In genomic region chr5:132814441-132815294, GRCh38 we compare ENCODE assay signal across 10 cellular contexts. TPM values are rescaled to one million over a fixed set of nuclear protein-coding genes. Genes with fewer than 3 reads are reported as not detected.
DNase-seq lines count a peak whose midpoint lies in the region; ATAC-seq and TF ChIP-seq lines count a peak whose summit lies in the region.
"Had no signal": no experiment of that assay in that cellular context is flagged by ENCODE, and none has a peak within 500 bp of the region (broad histone marks: within the 10 kb centered on the region; RNA-seq: fewer than 3 reads in every experiment).

No MANE protein-coding gene starts in this region.

- H3K9me3 ChIP-seq in iPS-15b (ENCODE audit: control insufficient read depth, insufficient read depth, low read length): peaks cover 7% of the 10 kb centered on the region
- H3K9me3 ChIP-seq in prostate gland: no peaks in the 10 kb centered on the region

- BruUV-seq in Calu3 (replicated peaks; lab: Mats Ljungman, UMichigan): no TSS peak

- H3K27ac Mint-ChIP-seq in Calu3 (ENCODE audit: unreplicated experiment): no peak overlapping the region
- H3K27ac Mint-ChIP-seq in activated CD4-positive, alpha-beta memory T cell treated with anti-CD3 and anti-CD28 coated beads, Interleukin-2, amount 10 ng/mL, durations not matched to agents 7 days and 5 days: no peak overlapping the region

- 73% methylated on average over 55 of the region's 92 CpGs for WGBS in prostate gland

- TF ChIP-seq CTCF in Calu3 (IDR thresholded peaks at IDR 0.05; ENCODE audit: unreplicated experiment) (no peak), prostate gland (IDR thresholded peaks at IDR 0.05) (no peak)

- H3K4me1 Mint-ChIP-seq in Calu3 (ENCODE audit: low read depth, unreplicated experiment): peaks cover 15% of the 10 kb centered on the region
- H3K4me1 Mint-ChIP-seq in activated CD4-positive, alpha-beta memory T cell treated with anti-CD3 and anti-CD28 coated beads, Interleukin-2, amount 10 ng/mL, durations not matched to agents 7 days and 5 days: peaks cover 16% of the 10 kb centered on the region

- H3K9ac ChIP-seq in iPS-15b (ENCODE audit: low read depth, low read length): no peak overlapping the region

- H3K36me3 Mint-ChIP-seq in Calu3 (ENCODE audit: insufficient read depth, unreplicated experiment): peaks cover 11% of the 10 kb centered on the region
- no peaks in the 10 kb centered on the region for H3K36me3 Mint-ChIP-seq in activated CD4-positive, alpha-beta memory T cell treated with anti-CD3 and anti-CD28 coated beads, Interleukin-2, amount 10 ng/mL, durations not matched to agents 7 days and 5 days (ENCODE audit: low read depth)

- H3K36me3 ChIP-seq in iPS-15b (ENCODE audit: control insufficient read depth, insufficient read depth, low read length) (no peaks in the 10 kb centered on the region), prostate gland (no peaks in the 10 kb centered on the region)

- POLR2A ChIA-PET in activated CD4-positive, alpha-beta memory T cell treated with anti-CD3 and anti-CD28 coated beads, Interleukin-2, amount 10 ng/mL, durations not matched to agents 7 days and 5 days (lab: Charles Lee): interaction anchor here (1.1 to 1.4 kb wide), 2 partner anchors 9 to 67 kb away, joined by 3 to 4 read pairs; partner anchors contain the start of gene CCNI2

- H3K4me1 ChIP-seq in iPS-15b (ENCODE audit: control insufficient read depth, insufficient read depth, low read length) (no peaks in the 10 kb centered on the region), prostate gland (replicated peaks) (peaks cover 1% of the 10 kb centered on the region)

- no peaks in the 10 kb centered on the region for H3K9me3 Mint-ChIP-seq in Calu3 (ENCODE audit: low read depth, unreplicated experiment)
- no peaks in the 10 kb centered on the region for H3K9me3 Mint-ChIP-seq in activated CD4-positive, alpha-beta memory T cell treated with anti-CD3 and anti-CD28 coated beads, Interleukin-2, amount 10 ng/mL, durations not matched to agents 7 days and 5 days

- H3K27me3 ChIP-seq in iPS-15b (ENCODE audit: control insufficient read depth, insufficient read depth, low read length): peaks cover 70% of the 10 kb centered on the region
- H3K27me3 ChIP-seq in prostate gland (replicated peaks; ENCODE audit: insufficient read depth): no peaks in the 10 kb centered on the region

- H3K27ac ChIP-seq in prostate gland: peak overlapping the region; percentile 70 to 71

- DNase-seq in Calu3 (no peak), prostate gland (ENCODE audit: low spot score) (no peak), HT-29 (ENCODE audit: low spot score) (no peak)
- no peak for DNase-seq in activated CD4-positive, alpha-beta memory T cell treated with anti-CD3 and anti-CD28 coated beads, Interleukin-2, amount 10 ng/mL, durations not matched to agents 7 days and 5 days
- DNase-seq: activated effector memory CD4-positive, alpha-beta T cell treated with Interleukin-2 at 50 U/mL for 16 hours had no signal

- no peak for ATAC-seq in HG03565 (IDR thresholded peaks at IDR 0.05; ENCODE audit: unreplicated experiment)
- no peak for ATAC-seq in HG03095 (IDR thresholded peaks at IDR 0.05; ENCODE audit: unreplicated experiment)
- ATAC-seq in GM19324 (IDR thresholded peaks at IDR 0.05; ENCODE audit: low FRiP score, unreplicated experiment): no peak

- TF ChIP-seq POLR2A in prostate gland (IDR thresholded peaks at IDR 0.05): no peak

- CTCF ChIA-PET in Calu3 (lab: Charles Lee): no interaction called here
- CTCF ChIA-PET in activated CD4-positive, alpha-beta memory T cell treated with anti-CD3 and anti-CD28 coated beads, Interleukin-2, amount 10 ng/mL, durations not matched to agents 7 days and 5 days (lab: Charles Lee): interaction anchor here (1.4 to 5.5 kb wide), 2 partner anchors 14 to 288 kb away, joined by 9 to 36 read pairs; partner anchors contain the start of gene SHROOM1

- H3K4me3 Mint-ChIP-seq in Calu3 (ENCODE audit: low read depth, unreplicated experiment): peak overlapping the region; percentile 26
- H3K4me3 Mint-ChIP-seq in activated CD4-positive, alpha-beta memory T cell treated with anti-CD3 and anti-CD28 coated beads, Interleukin-2, amount 10 ng/mL, durations not matched to agents 7 days and 5 days: peak overlapping the region; percentile 38

- H3K27me3 Mint-ChIP-seq in Calu3 (ENCODE audit: unreplicated experiment): no peaks in the 10 kb centered on the region
- H3K27me3 Mint-ChIP-seq in activated CD4-positive, alpha-beta memory T cell treated with anti-CD3 and anti-CD28 coated beads, Interleukin-2, amount 10 ng/mL, durations not matched to agents 7 days and 5 days: peaks cover 50% of the 10 kb centered on the region

- intact Hi-C loops in Calu3 (cut with micrococcal nuclease; ENCODE audit: unreplicated experiment) (no loop called here), prostate gland (cut with DNase I) (no loop called here)

- H3K4me3 ChIP-seq in iPS-15b (ENCODE audit: low read depth, low read length): peak overlapping the region; percentile 39
- H3K4me3 ChIP-seq in prostate gland: peak overlapping the region; percentile 37 to 55

RNA-seq across cellular contexts. Expression of gene SOWAHA, which starts 1.6 kb away (rescaled TPM):
- total RNA-seq in Calu3 (2022) (0.78 and 0.88 TPM in 2 replicates), prostate gland (10 to 100 TPM in 1 of 2 donors, 1 to 10 TPM in 1; 4.1 to 16.7 TPM)
- not detected for total RNA-seq in activated CD4-positive, alpha-beta memory T cell treated with anti-CD3 and anti-CD28 coated beads, Interleukin-2, amount 10 ng/mL, durations not matched to agents 7 days and 5 days
- 2.9 and 4.6 TPM in 2 replicates for total RNA-seq in HT-29 (2014; rRNA removed; shearing (Covaris generic))
- total RNA-seq: HT1080 had no signal

RNA-seq across cellular contexts. Expression of gene SHROOM1, which starts 15.8 kb away (rescaled TPM):
- total RNA-seq in Calu3 (2022) (24.5 and 27.0 TPM in 2 replicates), prostate gland (100 to 1,000 TPM in 1 of 2 donors, 10 to 100 TPM in 1; 62.1 to 364 TPM)
- 1 to 10 TPM; 2.5 to 2.7 TPM for total RNA-seq in activated CD4-positive, alpha-beta memory T cell treated with anti-CD3 and anti-CD28 coated beads, Interleukin-2, amount 10 ng/mL, durations not matched to agents 7 days and 5 days
- 48.0 and 61.2 TPM in 2 replicates for total RNA-seq in HT-29 (2014; rRNA removed; shearing (Covaris generic))

RNA-seq across cellular contexts. Expression of gene SEPTIN8, which starts 37.6 kb away (rescaled TPM):
- 40.4 and 48.5 TPM in 2 replicates for total RNA-seq in Calu3 (2022)
- total RNA-seq in activated CD4-positive, alpha-beta memory T cell treated with anti-CD3 and anti-CD28 coated beads, Interleukin-2, amount 10 ng/mL, durations not matched to agents 7 days and 5 days: 10 to 100 TPM; 29.7 to 31.8 TPM
- 10 to 100 TPM; 27.7 to 38.5 TPM for total RNA-seq in prostate gland
- 37.7 and 49.8 TPM in 2 replicates for total RNA-seq in HT-29 (2014; rRNA removed; shearing (Covaris generic))

RNA-seq across cellular contexts. Expression of gene GDF9, which starts 51.6 kb away (rescaled TPM):
- total RNA-seq in Calu3 (2022) (0.61 and 0.94 TPM in 2 replicates), prostate gland (1 to 10 TPM in 1 of 2 donors, under 1 TPM in 1; 0.09 to 3.2 TPM)
- 1 to 10 TPM in 1 of 2 experiments, under 1 TPM in 1; 0.68 to 1.2 TPM for total RNA-seq in activated CD4-positive, alpha-beta memory T cell treated with anti-CD3 and anti-CD28 coated beads, Interleukin-2, amount 10 ng/mL, durations not matched to agents 7 days and 5 days
- 0.05 and 0.26 TPM in 2 replicates for total RNA-seq in HT-29 (2014; rRNA removed; shearing (Covaris generic))

RNA-seq across cellular contexts. Expression of gene UQCRQ, which starts 51.8 kb away (rescaled TPM):
- total RNA-seq in Calu3 (2022) (678 and 719 TPM in 2 replicates), prostate gland (100 to 1,000 TPM; 201 to 223 TPM)
- total RNA-seq in activated CD4-positive, alpha-beta memory T cell treated with anti-CD3 and anti-CD28 coated beads, Interleukin-2, amount 10 ng/mL, durations not matched to agents 7 days and 5 days: 100 to 1,000 TPM; 281 to 293 TPM
- 227 and 266 TPM in 2 replicates for total RNA-seq in HT-29 (2014; rRNA removed; shearing (Covaris generic))
